In genomic region chr10:34812771-34813170, GRCh38 we compare ENCODE assay signal across 18 cellular contexts. TPM values are rescaled to one million over a fixed set of nuclear protein-coding genes. Genes with fewer than 3 reads are reported as not detected.
DNase-seq lines count a peak whose midpoint lies in the region; ATAC-seq and TF ChIP-seq lines count a peak whose summit lies in the region.
"Had no signal": no experiment of that assay in that cellular context is flagged by ENCODE, and none has a peak within 500 bp of the region (broad histone marks: within the 10 kb centered on the region; RNA-seq: fewer than 3 reads in every experiment).

No MANE protein-coding gene starts in this region.

- TF ChIP-seq CTCF in SK-N-SH (IDR thresholded peaks at IDR 0.05) (no peak), type B pancreatic cell (conservative IDR thresholded peaks at IDR 0.05) (no peak)

- TF ChIP-seq POLR2A in erythroblast (IDR thresholded peaks at IDR 0.05; ENCODE audit: low read length) = no peak

- peaks cover 58% of the 10 kb centered on the region for H3K4me1 Mint-ChIP-seq in type B pancreatic cell (ENCODE audit: unreplicated experiment)

- POLR2A ChIA-PET in SK-N-SH (lab: Yijun Ruan, JAX) = no interaction called here

- CTCF ChIA-PET in SK-N-SH (lab: Yijun Ruan, JAX) = interaction anchor here (0.8 to 1.3 kb wide), 3 partner anchors 47 to 89 kb away, joined by 3 read pairs; no protein-coding TSS in a partner anchor

- peaks cover 16 to 39% of the 10 kb centered on the region in 2 experiments; a peak in 3 of 4 replicates for H3K4me1 ChIP-seq in SK-N-SH (ENCODE audit: control insufficient read depth in 1 of 2, insufficient read depth in 2 of 2, low read depth in 1 of 2, low read length in 1 of 2)
- no peaks in the 10 kb centered on the region for H3K4me1 ChIP-seq in endocrine pancreas (ENCODE audit: control insufficient read depth, insufficient read depth, low read length)
- H3K4me1 ChIP-seq in muscle layer of colon (ENCODE audit: insufficient read depth, low read length) = peaks cover 60% of the 10 kb centered on the region

- no peaks in the 10 kb centered on the region for H3K36me3 Mint-ChIP-seq in type B pancreatic cell
- H3K36me3 Mint-ChIP-seq: CD8-positive, alpha-beta memory T cell had no signal

- DNase-seq in SK-N-SH = no peak
- DNase-seq in type B pancreatic cell (ENCODE audit: extremely low spot score, unreplicated experiment) = no peak
- no peak for DNase-seq in DMS79 (lab: John Stamatoyannopoulos, UW)
- no peak for DNase-seq in erythroblast (lab: John Stamatoyannopoulos, UW)
- DNase-seq: activated CD4-positive, alpha-beta T cell treated with anti-CD3 and anti-CD28 coated beads, Interleukin-2, amount 50 U/mL, for 48 hours; adrenal gland; CD8-positive, alpha-beta memory T cell; GDM1; GOT3; Kasumi-1; midbrain; Right ventricle myocardium superior; stimulated activated CD4-positive, alpha-beta T cell treated with anti-CD3 and anti-CD28 coated beads, Interleukin-2, amount 100 ng/mL, for 48 hours had no signal

- H3K9me3 ChIP-seq in SK-N-SH = no peaks in the 10 kb centered on the region
- H3K9me3 ChIP-seq in endocrine pancreas (ENCODE audit: control insufficient read depth, low read length) = no peaks in the 10 kb centered on the region
- H3K9me3 ChIP-seq in muscle layer of colon (ENCODE audit: low read length) = no peaks in the 10 kb centered on the region
- H3K9me3 ChIP-seq: adrenal gland had no signal

- H3K36me3 ChIP-seq in SK-N-SH (replicated peaks in 1 of 2; ENCODE audit: control insufficient read depth in 1 of 2, insufficient read depth in 2 of 2, low read length in 1 of 2) (no peaks in the 10 kb centered on the region), endocrine pancreas (ENCODE audit: control insufficient read depth, insufficient read depth, low read length) (no peaks in the 10 kb centered on the region), muscle layer of colon (ENCODE audit: insufficient read depth, low read length) (no peaks in the 10 kb centered on the region)
- H3K36me3 ChIP-seq: adrenal gland had no signal

- peaks cover 60% of the 10 kb centered on the region for H4K20me1 ChIP-seq in SK-N-SH (ENCODE audit: insufficient read depth)

- no peak for TF ChIP-seq EP300 in SK-N-SH (IDR thresholded peaks at IDR 0.05; ENCODE audit: borderline replicate concordance in 1 of 2, low read depth in 1 of 2, low read length in 1 of 2)

- no peak for ATAC-seq in SK-N-SH treated with all-trans-retinoic acid at 6 μM for 48 hours
- no peak for ATAC-seq in HG03439 (IDR thresholded peaks at IDR 0.05; ENCODE audit: unreplicated experiment)

- H3K27me3 Mint-ChIP-seq in type B pancreatic cell = peaks cover 5% of the 10 kb centered on the region

- H3K4me2 ChIP-seq in SK-N-SH = peak overlapping the region; percentile 85; the same call in 1 of the 2 replicates

- H3K9me3 Mint-ChIP-seq in type B pancreatic cell = no peaks in the 10 kb centered on the region

- peaks cover 8% of the 10 kb centered on the region for H3F3A ChIP-seq in SK-N-SH (replicated peaks; ENCODE audit: insufficient read depth)

- no peak overlapping the region for H2AFZ ChIP-seq in SK-N-SH (ENCODE audit: low read depth)

- no peak for TF ChIP-seq RAD21 in SK-N-SH (IDR thresholded peaks at IDR 0.05; ENCODE audit: low read length)

- no peak overlapping the region for H3K27ac ChIP-seq in SK-N-SH (ENCODE audit: low read depth in 2 of 2, low read length in 1 of 2)
- peak overlapping the region; percentile 74 for H3K27ac ChIP-seq in muscle layer of colon (ENCODE audit: low read depth, low read length)
- H3K27ac ChIP-seq: 22Rv1 had no signal

- WGBS in SK-N-SH (ENCODE audit: low lambda C conversion rate) = 86% methylated on average over 5 of the region's 5 CpGs

- H3K4me3 ChIP-seq in SK-N-SH (ENCODE audit: low read depth in 2 of 2, low read length in 1 of 2) (no peak overlapping the region), endocrine pancreas (ENCODE audit: control insufficient read depth, insufficient read depth, low read length) (peak overlapping the region; percentile 62), muscle layer of colon (ENCODE audit: low read depth in 1 of 2, low read length in 2 of 2) (peak overlapping the region in 1 of 2 donors; percentile 77)

- peak overlapping the region; percentile 95 for H3K4me3 Mint-ChIP-seq in type B pancreatic cell

- peak overlapping the region; percentile 27 for H3K27ac Mint-ChIP-seq in type B pancreatic cell
- H3K27ac Mint-ChIP-seq: CD8-positive, alpha-beta memory T cell had no signal

- peaks cover 65% of the 10 kb centered on the region for H3K79me2 ChIP-seq in SK-N-SH (ENCODE audit: insufficient read depth)

- no peaks in the 10 kb centered on the region for H3K9me2 ChIP-seq in SK-N-SH

- H3K9ac ChIP-seq in SK-N-SH (no peak overlapping the region), endocrine pancreas (ENCODE audit: control insufficient read depth, insufficient read depth, low read length) (no peak overlapping the region), muscle layer of colon (ENCODE audit: low read length) (peak overlapping the region; percentile 58)

- no peaks in the 10 kb centered on the region for H3K27me3 ChIP-seq in SK-N-SH (ENCODE audit: insufficient read depth)
- H3K27me3 ChIP-seq in endocrine pancreas (ENCODE audit: control insufficient read depth, insufficient read depth, low read length) = no peaks in the 10 kb centered on the region
- no peaks in the 10 kb centered on the region for H3K27me3 ChIP-seq in muscle layer of colon (ENCODE audit: control insufficient read depth in 1 of 2, insufficient read depth in 2 of 2, low read length in 2 of 2)
- H3K27me3 ChIP-seq: adrenal gland had no signal

TF ChIP-seq in SK-N-SH, 30 proteins besides CTCF, POLR2A, EP300 and RAD21:
- TF ChIP-seq USF2 (IDR thresholded peaks at IDR 0.05; ENCODE audit: borderline replicate concordance, low read depth, low read length) (no peak), RCOR1 (IDR thresholded peaks at IDR 0.05; ENCODE audit: low read length) (no peak), MEF2A (IDR thresholded peaks at IDR 0.05; ENCODE audit: borderline replicate concordance, low read depth) (no peak), EZH2phosphoT487 (IDR thresholded peaks at IDR 0.05; ENCODE audit: borderline replicate concordance, low read depth) (no peak), NRF1 (IDR thresholded peaks at IDR 0.05; ENCODE audit: low read depth, low read length) (no peak)

TF ChIP-seq in SK-N-SH treated with all-trans-retinoic acid at 6 μM for 48 hours, 23 proteins besides CTCF, POLR2A, EP300 and RAD21:
- TF ChIP-seq TOX (CRISPR knock-in tag; IDR thresholded peaks at IDR 0.05; ENCODE audit: borderline replicate concordance) = no peak
- TF ChIP-seq ARNTL (CRISPR knock-in tag; IDR thresholded peaks at IDR 0.05; ENCODE audit: borderline replicate concordance, low read depth) = no peak
- TF ChIP-seq CSRNP3 (CRISPR knock-in tag; IDR thresholded peaks at IDR 0.05) = no peak
- no peak for TF ChIP-seq OSR1 (CRISPR knock-in tag; IDR thresholded peaks at IDR 0.05)
- TF ChIP-seq RARB (CRISPR knock-in tag; IDR thresholded peaks at IDR 0.05) = no peak
- no peak for TF ChIP-seq CSDC2 (CRISPR knock-in tag; IDR thresholded peaks at IDR 0.05)
- TF ChIP-seq ZNF565 (CRISPR knock-in tag; conservative IDR thresholded peaks at IDR 0.05; ENCODE audit: low read depth) = no peak
- TF ChIP-seq PATZ1 (CRISPR knock-in tag; IDR thresholded peaks at IDR 0.05; ENCODE audit: borderline replicate concordance) = no peak

RNA-seq across cellular contexts. Expression of gene PARD3, which starts 2.3 kb away (rescaled TPM):
- polyA plus RNA-seq in SK-N-SH (2012; rRNA removed) = 29.4 and 38.9 TPM in 2 replicates
- polyA plus RNA-seq in SK-N-SH (2012; cell fraction: cytosol; rRNA removed) = 31.3 and 35.8 TPM in 2 replicates
- polyA plus RNA-seq in SK-N-SH (2012; cell fraction: nucleus; rRNA removed) = 46.7 and 74.5 TPM in 2 replicates
- total RNA-seq in type B pancreatic cell (ENCODE audit: low replicate concordance) = 52.3 and 54.1 TPM in 2 replicates
- polyA plus RNA-seq: CD8-positive, alpha-beta memory T cell had no signal
